8 cellular contexts compared by ENCODE assay signal in genomic region chr11:128472128-128473110, GRCh38.
DNase-seq lines count a peak whose midpoint lies in the region; ATAC-seq, FAIRE-seq and TF ChIP-seq lines count a peak whose summit lies in the region.

No MANE protein-coding gene starts in this region.

- peaks cover 3% of the 10 kb centered on the region; the same call in 1 of the 2 replicates for H4K20me1 ChIP-seq in Karpas-422 (ENCODE audit: insufficient read depth, low read depth, low read length)
- no peaks in the 10 kb centered on the region for H4K20me1 ChIP-seq in K562 (replicated peaks; ENCODE audit: control insufficient read depth, insufficient read depth, low read length)

- H3K9me2 ChIP-seq in Karpas-422 (replicated peaks; ENCODE audit: insufficient read depth, low read length) = no peaks in the 10 kb centered on the region

- no peak for FAIRE-seq in K562 (lab: Jason Lieb, UNC)

- BruUV-seq in K562 (replicated peaks; lab: Mats Ljungman, UMichigan) = no TSS peak

- H3K9me1 ChIP-seq in K562 (ENCODE audit: control insufficient read depth, insufficient read depth, low read length) = no peaks in the 10 kb centered on the region

- CTCF ChIA-PET in K562 (lab: Yijun Ruan, JAX; ENCODE audit: low intra/inter-chr PET ratio) = no interaction called here

- peak overlapping the region; percentile 76 for H3K4me2 ChIP-seq in Karpas-422 (ENCODE audit: low read depth, low read length, poor library complexity, severe bottlenecking)
- no peak overlapping the region for H3K4me2 ChIP-seq in K562 (ENCODE audit: insufficient read depth, low read length)

- intact Hi-C loops in K562 (cut with micrococcal nuclease) = no loop called here

- H3K9ac ChIP-seq in Karpas-422 (ENCODE audit: low read length) (peak overlapping the region; percentile 64), K562 (ENCODE audit: insufficient read depth in 1 of 2, low read depth in 2 of 2, low read length in 2 of 2) (no peak overlapping the region)

- H3K27me3 ChIP-seq in Karpas-422 (ENCODE audit: low read length) (no peaks in the 10 kb centered on the region), K562 (ENCODE audit: control insufficient read depth in 2 of 2, insufficient read depth in 2 of 2, low read length in 2 of 2) (no peaks in the 10 kb centered on the region)

- no peak for TF ChIP-seq RAD21 in K562 (CRISPR knock-in tag; conservative IDR thresholded peaks at IDR 0.05 in 1 of 2, IDR thresholded peaks at IDR 0.05 in 1 of 2)

- H3K4me1 ChIP-seq in Karpas-422 (ENCODE audit: low read length) (peaks cover 100% of the 10 kb centered on the region), K562 (replicated peaks in 1 of 2; ENCODE audit: control insufficient read depth in 2 of 2, insufficient read depth in 2 of 2, low read length in 2 of 2) (peaks cover 0 to 6% of the 10 kb centered on the region in 2 experiments; a peak in 3 of 5 replicates)

- TF ChIP-seq EP300 in K562 (IDR thresholded peaks at IDR 0.05; ENCODE audit: low read length) = no peak

- DNase-seq in Karpas-422 = no peak
- DNase-seq in K562 (ENCODE audit: extremely low read depth in 1 of 4, low spot score in 3 of 4) = no peak
- DNase-seq in stimulated activated CD4-positive, alpha-beta T cell treated with anti-CD3 and anti-CD28 coated beads, Interleukin-1b, Interleukin-23, amount 100 ng/mL, for 48 hours = peak; percentile 82
- no peak for DNase-seq in KBM-7
- DNase-seq in GM03348 (ENCODE audit: low spot score) = no peak
- DNase-seq in NCI-H2107 (lab: John Stamatoyannopoulos, UW) = no peak

- H3K4me3 ChIP-seq in GM12875 (ENCODE audit: low read depth, low read length) (peak overlapping the region; percentile 1), Karpas-422 (ENCODE audit: low read length) (peak overlapping the region; percentile 19; the same call in 1 of the 2 replicates), K562 (no peak overlapping the region)

- peak overlapping the region; percentile 98 for H3K27ac ChIP-seq in Karpas-422 (ENCODE audit: low read length)
- no peak overlapping the region for H3K27ac ChIP-seq in K562 (ENCODE audit: extremely low read depth, low read depth, low read length)

- POLR2A ChIA-PET in K562 (lab: Yijun Ruan, JAX) = no interaction called here

- no peak for TF ChIP-seq CTCF in GM12875 (IDR thresholded peaks at IDR 0.05; ENCODE audit: borderline replicate concordance, insufficient read depth, low read depth, low read length)
- TF ChIP-seq CTCF in K562 (IDR thresholded peaks at IDR 0.05 in 2 of 3, conservative IDR thresholded peaks at IDR 0.05 in 1 of 3; ENCODE audit: insufficient read depth in 2 of 3, low read depth in 1 of 3, low read length in 3 of 3) = no peak

- WGBS in K562 (ENCODE audit: insufficient coverage, low coverage, missing lambda C conversion rate) = 2% methylated on average over 10 of the region's 11 CpGs

- no peaks in the 10 kb centered on the region for H3K9me3 ChIP-seq in Karpas-422 (ENCODE audit: low read length)
- H3K9me3 ChIP-seq in K562 (replicated peaks; ENCODE audit: control insufficient read depth, insufficient read depth, low read depth, low read length) = no peaks in the 10 kb centered on the region

- peaks cover 38% of the 10 kb centered on the region for H3K36me3 ChIP-seq in Karpas-422 (ENCODE audit: insufficient read depth, low read length)
- no peaks in the 10 kb centered on the region for H3K36me3 ChIP-seq in K562 (ENCODE audit: control insufficient read depth, insufficient read depth, low read length)

- H3K79me2 ChIP-seq in Karpas-422 (ENCODE audit: low read length) = peaks cover 52% of the 10 kb centered on the region
- H3K79me2 ChIP-seq in K562 (ENCODE audit: control insufficient read depth, insufficient read depth, low read length) = no peaks in the 10 kb centered on the region

- peak; percentile 39 for ATAC-seq in GM21576 (IDR thresholded peaks at IDR 0.05; ENCODE audit: unreplicated experiment)
- no peak for ATAC-seq in K562

- in situ Hi-C loops in K562 (cut with MboI) = no loop called here
- in situ Hi-C loops in KBM-7 (cut with MboI; ENCODE audit: low pct_unique_long_range_greater_than_20kb, low sequenced_read_pairs) = no loop called here

- no peak for TF ChIP-seq POLR2A in K562 (conservative IDR thresholded peaks at IDR 0.05)

- H2AFZ ChIP-seq in Karpas-422 (ENCODE audit: low read length) (no peak overlapping the region), K562 (ENCODE audit: low read depth, low read length) (no peak overlapping the region)

TF ChIP-seq in K562, 482 proteins besides CTCF, POLR2A, EP300 and RAD21:
- peak; percentile 63 for TF ChIP-seq FOSL1 (tag; conservative IDR thresholded peaks at IDR 0.05)
- TF ChIP-seq JUND (IDR thresholded peaks at IDR 0.05; ENCODE audit: borderline replicate concordance, low read depth, low read length) = peak; percentile 56; the same call in 1 of the 2 replicates
- TF ChIP-seq JUND (tag; IDR thresholded peaks at IDR 0.05; ENCODE audit: borderline replicate concordance, low read depth, low read length) = no peak
- TF ChIP-seq ZNF507 (tag; conservative IDR thresholded peaks at IDR 0.05) = no peak
